Comparison of ENCODE assay signal across 20 cellular contexts in genomic region chr3:63995056-63995576, GRCh38. TPM values are rescaled to one million over a fixed set of nuclear protein-coding genes. Genes with fewer than 3 reads are reported as not detected.
DNase-seq lines count a peak whose midpoint lies in the region; ATAC-seq and TF ChIP-seq lines count a peak whose summit lies in the region.
"Had no signal": no experiment of that assay in that cellular context is flagged by ENCODE, and none has a peak within 500 bp of the region (broad histone marks: within the 10 kb centered on the region; RNA-seq: fewer than 3 reads in every experiment).

No MANE protein-coding gene starts in this region.

- peak; percentile 29 for ATAC-seq in CD4-positive, alpha-beta T cell (ENCODE audit: poor library complexity)
- peak; percentile 6 for ATAC-seq in left lung
- ATAC-seq in GM18858 (IDR thresholded peaks at IDR 0.05; ENCODE audit: unreplicated experiment): no peak
- ATAC-seq: GM12878, left ventricle myocardium superior had no signal

- no peaks in the 10 kb centered on the region for H3K9me3 ChIP-seq in CD4-positive, alpha-beta T cell (ENCODE audit: control insufficient read depth, low read length)
- no peaks in the 10 kb centered on the region for H3K9me3 ChIP-seq in left lung
- H3K9me3 ChIP-seq: sigmoid colon had no signal

- H3K4me3 Mint-ChIP-seq in CD14-positive monocyte: no peak overlapping the region
- no peak overlapping the region for H3K4me3 Mint-ChIP-seq in CD4-positive, alpha-beta T cell
- no peak overlapping the region for H3K4me3 Mint-ChIP-seq in activated CD4-positive, alpha-beta memory T cell treated with anti-CD3 and anti-CD28 coated beads for 36 hours
- H3K4me3 Mint-ChIP-seq: central memory CD8-positive, alpha-beta T cell; H9; IgD-negative memory B cell had no signal

- peaks cover 4 to 77% of the 10 kb centered on the region in 2 donors for H3K36me3 ChIP-seq in left lung

- peaks cover 18% of the 10 kb centered on the region for H3K4me1 Mint-ChIP-seq in CD14-positive monocyte
- H3K4me1 Mint-ChIP-seq in CD4-positive, alpha-beta T cell (ENCODE audit: low read depth): peaks cover 82% of the 10 kb centered on the region
- peaks cover 27% of the 10 kb centered on the region for H3K4me1 Mint-ChIP-seq in activated CD4-positive, alpha-beta memory T cell treated with anti-CD3 and anti-CD28 coated beads for 36 hours (ENCODE audit: low read depth)

- H3K9me3 Mint-ChIP-seq in CD14-positive monocyte: no peaks in the 10 kb centered on the region
- no peaks in the 10 kb centered on the region for H3K9me3 Mint-ChIP-seq in CD4-positive, alpha-beta T cell
- no peaks in the 10 kb centered on the region for H3K9me3 Mint-ChIP-seq in activated CD4-positive, alpha-beta memory T cell treated with anti-CD3 and anti-CD28 coated beads for 36 hours
- H3K9me3 Mint-ChIP-seq: central memory CD8-positive, alpha-beta T cell; H9; IgD-negative memory B cell had no signal

- H3K27me3 Mint-ChIP-seq in CD14-positive monocyte (ENCODE audit: low read depth in 3 of 3): peaks cover 0 to 1% (median 0%) of the 10 kb centered on the region in 3 donors
- H3K27me3 Mint-ChIP-seq in CD4-positive, alpha-beta T cell: no peaks in the 10 kb centered on the region
- H3K27me3 Mint-ChIP-seq in activated CD4-positive, alpha-beta memory T cell treated with anti-CD3 and anti-CD28 coated beads for 36 hours: no peaks in the 10 kb centered on the region
- H3K27me3 Mint-ChIP-seq: central memory CD8-positive, alpha-beta T cell; IgD-negative memory B cell had no signal

- CTCF ChIA-PET in CD4-positive, alpha-beta T cell (lab: Charles Lee): interaction anchor here (0.8 to 1.1 kb wide), 3 partner anchors 13 to 34 kb away, joined by 3 read pairs; partner anchors contain the start of gene PSMD6
- CTCF ChIA-PET in activated CD4-positive, alpha-beta memory T cell treated with anti-CD3 and anti-CD28 coated beads for 36 hours (lab: Charles Lee): interaction anchor here (2.2 to 13.2 kb wide), 4 partner anchors 8 to 26 kb away, joined by 7 to 360 read pairs (median 13); no protein-coding TSS in a partner anchor

- TF ChIP-seq CTCF in CD14-positive monocyte (IDR thresholded peaks at IDR 0.05) (no peak), left lung (IDR thresholded peaks at IDR 0.05) (no peak)
- TF ChIP-seq CTCF in CD4-positive, alpha-beta T cell (IDR thresholded peaks at IDR 0.05): no peak

- DNase-seq in CD14-positive monocyte (ENCODE audit: low spot score) (no peak), left lung (peak; percentile 55 to 63), hippocampal formation (lab: John Stamatoyannopoulos, UW) (no peak), NCI-H1417 treated with DMSO at 0.1 percent for 48 hours (lab: John Stamatoyannopoulos, UW) (no peak)
- DNase-seq in CD4-positive, alpha-beta T cell: no peak
- no peak for DNase-seq in activated CD4-positive, alpha-beta memory T cell treated with anti-CD3 and anti-CD28 coated beads for 36 hours
- DNase-seq: activated CD4-positive, CD25-positive, alpha-beta regulatory T cell; AML-193; effector CD8-positive, alpha-beta T cell; GDM1; H9; left ventricle myocardium superior; NCI-H2081 treated with DMSO at 0.1 percent for 48 hours; NCI-H510A treated with DMSO at 0.1 percent for 48 hours; sigmoid colon; stimulated activated CD4-positive, alpha-beta T cell treated with anti-CD3 and anti-CD28 coated beads, Interleukin-2, amount 100 ng/mL, for 24 hours had no signal

- H3K27me3 ChIP-seq in CD4-positive, alpha-beta T cell (ENCODE audit: control insufficient read depth, insufficient read depth, low read length): no peaks in the 10 kb centered on the region
- H3K27me3 ChIP-seq in left lung: no peaks in the 10 kb centered on the region
- H3K27me3 ChIP-seq: sigmoid colon had no signal

- H3K27ac Mint-ChIP-seq in CD14-positive monocyte: peak overlapping the region in 5 of 7 donors; percentile 17 to 81 (median 75)
- peak overlapping the region; percentile 28 for H3K27ac Mint-ChIP-seq in CD4-positive, alpha-beta T cell
- peak overlapping the region; percentile 76 for H3K27ac Mint-ChIP-seq in activated CD4-positive, alpha-beta memory T cell treated with anti-CD3 and anti-CD28 coated beads for 36 hours
- H3K27ac Mint-ChIP-seq: IgD-negative memory B cell had no signal

- intact Hi-C loops in CD14-positive monocyte (cut with micrococcal nuclease): loop anchor here (5.0 to 10.0 kb wide), 2 partner anchors 33 to 130 kb away; partner anchors contain the start of genes ATXN7 (in 1 of the 2) and THOC7 (in 1 of the 2)
- intact Hi-C loops in CD4-positive, alpha-beta T cell (cut with DNase I, micrococcal nuclease): no loop called here
- intact Hi-C loops in activated CD4-positive, alpha-beta memory T cell treated with anti-CD3 and anti-CD28 coated beads for 36 hours (cut with micrococcal nuclease): no loop called here
- intact Hi-C loops in left lung (cut with DNase I): loop anchor here in 1 of 2 donors (10.0 kb wide), 1 partner anchor 640 kb away; no protein-coding TSS in a partner anchor

- no peak overlapping the region for H3K27ac ChIP-seq in CD4-positive, alpha-beta T cell (ENCODE audit: low read depth, low read length)
- no peak overlapping the region for H3K27ac ChIP-seq in left lung
- H3K27ac ChIP-seq: sigmoid colon had no signal

- H3K4me1 ChIP-seq in left lung: peaks cover 0 to 16% of the 10 kb centered on the region in 2 donors

- H3K4me3 ChIP-seq in left lung: no peak overlapping the region
- H3K4me3 ChIP-seq: GM12878, sigmoid colon had no signal

- peaks cover 79 to 94% of the 10 kb centered on the region in 2 donors for H3K36me3 Mint-ChIP-seq in CD14-positive monocyte
- H3K36me3 Mint-ChIP-seq in CD4-positive, alpha-beta T cell (ENCODE audit: low read depth): peaks cover 96% of the 10 kb centered on the region
- H3K36me3 Mint-ChIP-seq in activated CD4-positive, alpha-beta memory T cell treated with anti-CD3 and anti-CD28 coated beads for 36 hours: peaks cover 71% of the 10 kb centered on the region

- POLR2A ChIA-PET in CD4-positive, alpha-beta T cell (lab: Charles Lee): interaction anchor here (1.3 to 7.5 kb wide), 3 partner anchors 12 to 27 kb away, joined by 8 to 39 read pairs (median 24); no protein-coding TSS in a partner anchor
- POLR2A ChIA-PET in activated CD4-positive, alpha-beta memory T cell treated with anti-CD3 and anti-CD28 coated beads for 36 hours (lab: Charles Lee): no interaction called here

RNA-seq across cellular contexts. Expression of gene PSMD6, which starts 28.2 kb away (rescaled TPM):
- polyA plus RNA-seq in CD14-positive monocyte: 100 to 1,000 TPM; 101 to 135 TPM
- total RNA-seq in CD4-positive, alpha-beta T cell: 100 to 1,000 TPM; 119 to 126 TPM
- total RNA-seq in activated CD4-positive, alpha-beta memory T cell treated with anti-CD3 and anti-CD28 coated beads for 36 hours: 100 to 1,000 TPM; 104 to 109 TPM
- 10 to 100 TPM; 48.8 to 70.9 TPM for total RNA-seq in left lung

Comparison
In these comparisons a context has a peak if more than half of its experiments do, and no peak if none do; other contexts are left out.
1. DNase-seq: peak in left lung (2 of 2); none in CD14-positive monocyte (single experiment), CD4-positive, alpha-beta T cell (0 of 10), activated CD4-positive, alpha-beta memory T cell treated with anti-CD3 and anti-CD28 coated beads for 36 hours (single experiment), hippocampal formation (0 of 2) and NCI-H1417 treated with DMSO at 0.1 percent for 48 hours (single experiment).
2. intact Hi-C loops: an anchor here in CD14-positive monocyte (5.0 to 10.0 kb wide); none called in CD4-positive, alpha-beta T cell and activated CD4-positive, alpha-beta memory T cell treated with anti-CD3 and anti-CD28 coated beads for 36 hours.
3. Peak in every context shown above with its lines, with median percentiles within 50 percentile points of each other: H3K27ac Mint-ChIP-seq.